Comparison of ENCODE assay signal across 8 cellular contexts in genomic region chr12:50025187-50026059, GRCh38.
A peak's percentile ranks its signal among the peaks of the same experiment; 100 is the strongest.
DNase-seq lines count a peak whose midpoint lies in the region; ATAC-seq, FAIRE-seq and TF ChIP-seq lines count a peak whose summit lies in the region.

A gene with protein sequence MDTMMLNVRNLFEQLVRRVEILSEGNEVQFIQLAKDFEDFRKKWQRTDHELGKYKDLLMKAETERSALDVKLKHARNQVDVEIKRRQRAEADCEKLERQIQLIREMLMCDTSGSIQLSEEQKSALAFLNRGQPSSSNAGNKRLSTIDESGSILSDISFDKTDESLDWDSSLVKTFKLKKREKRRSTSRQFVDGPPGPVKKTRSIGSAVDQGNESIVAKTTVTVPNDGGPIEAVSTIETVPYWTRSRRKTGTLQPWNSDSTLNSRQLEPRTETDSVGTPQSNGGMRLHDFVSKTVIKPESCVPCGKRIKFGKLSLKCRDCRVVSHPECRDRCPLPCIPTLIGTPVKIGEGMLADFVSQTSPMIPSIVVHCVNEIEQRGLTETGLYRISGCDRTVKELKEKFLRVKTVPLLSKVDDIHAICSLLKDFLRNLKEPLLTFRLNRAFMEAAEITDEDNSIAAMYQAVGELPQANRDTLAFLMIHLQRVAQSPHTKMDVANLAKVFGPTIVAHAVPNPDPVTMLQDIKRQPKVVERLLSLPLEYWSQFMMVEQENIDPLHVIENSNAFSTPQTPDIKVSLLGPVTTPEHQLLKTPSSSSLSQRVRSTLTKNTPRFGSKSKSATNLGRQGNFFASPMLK (minus strand): TSS chr12:50025494. CDS start chr12:50016715, 8,779 bp downstream.

- TF ChIP-seq CTCF in AG09309 (IDR thresholded peaks at IDR 0.05; ENCODE audit: control insufficient read depth, insufficient read depth, low read depth, low read length, missing control alignments), result no peak

- DNase-seq in AG09309 (ENCODE audit: low read depth), result peak; percentile 89
- DNase-seq in NCI-H446 (lab: John Stamatoyannopoulos, UW), result peak; percentile 98 to 99
- DNase-seq in activated CD4-positive, CD25-positive, alpha-beta regulatory T cell treated with anti-CD3 and anti-CD28 coated beads, Interleukin-2, amount 50 U/mL, for 16 hours (ENCODE audit: low read depth, low spot score), result peak; percentile 95
- peak; percentile 99 for DNase-seq in cerebellar cortex (ENCODE audit: low spot score)
- DNase-seq in stimulated activated CD4-positive, alpha-beta T cell treated with anti-CD3 and anti-CD28 coated beads, Interleukin-12 subunit alpha, Interleukin-12 subunit beta, amount 100 ng/mL, for 4 hours, result peak; percentile 87

- peak within 1 kb of the TSS; percentile 54 for H3K4me3 ChIP-seq in AG09309 (ENCODE audit: control insufficient read depth, low read depth, low read length)

- ATAC-seq in GM19025 (IDR thresholded peaks at IDR 0.05; ENCODE audit: low read depth, unreplicated experiment), result peak; percentile 98
- peak; percentile 97 for ATAC-seq in HG03342 (IDR thresholded peaks at IDR 0.05; ENCODE audit: unreplicated experiment)

- FAIRE-seq in islet of Langerhans (lab: Jason Lieb, UNC), result peak; percentile 99

Comparison
In these comparisons a context has a peak if more than half of its experiments do, and no peak if none do; other contexts are left out.
1. Peak in every context shown above with its lines: DNase-seq, ATAC-seq and H3K4me3 ChIP-seq.